Comparison of ENCODE assay signal across 8 cellular contexts in genomic region chr1:156503672-156504055, GRCh38. TPM values are rescaled to one million over a fixed set of nuclear protein-coding genes. Genes with fewer than 3 reads are reported as not detected.
DNase-seq lines count a peak whose midpoint lies in the region; ATAC-seq and TF ChIP-seq lines count a peak whose summit lies in the region.

No MANE protein-coding gene starts in this region.

- H3K36me3 Mint-ChIP-seq in activated CD8-positive, alpha-beta memory T cell treated with anti-CD3 and anti-CD28 coated beads, Interleukin-2, amount 10 ng/mL, durations not matched to agents 7 days and 5 days: peaks cover 4% of the 10 kb centered on the region

- peaks cover 68% of the 10 kb centered on the region for H3K4me1 Mint-ChIP-seq in activated CD8-positive, alpha-beta memory T cell treated with anti-CD3 and anti-CD28 coated beads, Interleukin-2, amount 10 ng/mL, durations not matched to agents 7 days and 5 days

- H3K4me3 Mint-ChIP-seq in activated CD8-positive, alpha-beta memory T cell treated with anti-CD3 and anti-CD28 coated beads, Interleukin-2, amount 10 ng/mL, durations not matched to agents 7 days and 5 days: no peak overlapping the region

- CTCF ChIA-PET in activated CD8-positive, alpha-beta memory T cell treated with anti-CD3 and anti-CD28 coated beads, Interleukin-2, amount 10 ng/mL, durations not matched to agents 7 days and 5 days (lab: Charles Lee): interaction anchor here (1.1 to 18.2 kb wide), 5 partner anchors 19 to 118 kb away, joined by 3 to 372 read pairs (median 5); partner anchors contain the start of genes IQGAP3 and NAXE

- peak overlapping the region; percentile 97 for H3K27ac Mint-ChIP-seq in activated CD8-positive, alpha-beta memory T cell treated with anti-CD3 and anti-CD28 coated beads, Interleukin-2, amount 10 ng/mL, durations not matched to agents 7 days and 5 days

- H3K9me3 ChIP-seq in adrenal gland (replicated peaks in 1 of 3) (no peaks in the 10 kb centered on the region), right lobe of liver (no peaks in the 10 kb centered on the region), thoracic aorta (no peaks in the 10 kb centered on the region)

- H3K36me3 ChIP-seq in adrenal gland (replicated peaks in 1 of 2): no peaks in the 10 kb centered on the region
- H3K36me3 ChIP-seq in right lobe of liver: no peaks in the 10 kb centered on the region
- no peaks in the 10 kb centered on the region for H3K36me3 ChIP-seq in thoracic aorta

- no peak for DNase-seq in activated CD8-positive, alpha-beta memory T cell treated with anti-CD3 and anti-CD28 coated beads, Interleukin-2, amount 10 ng/mL, durations not matched to agents 7 days and 5 days
- DNase-seq in activated CD8-positive, alpha-beta memory T cell treated with anti-CD3 and anti-CD28 coated beads for 24 hours: no peak
- DNase-seq in adrenal gland: no peak
- no peak for DNase-seq in right lobe of liver
- no peak for DNase-seq in thoracic aorta (ENCODE audit: low spot score)
- no peak for DNase-seq in Kasumi-1 (lab: John Stamatoyannopoulos, UW)
- DNase-seq in D341Med (ENCODE audit: low spot score): no peak
- DNase-seq in nucleus accumbens (lab: John Stamatoyannopoulos, UW): no peak

- no peak for ATAC-seq in activated CD8-positive, alpha-beta memory T cell treated with anti-CD3 and anti-CD28 coated beads, Interleukin-2, amount 10 ng/mL, durations not matched to agents 7 days and 5 days
- ATAC-seq in right lobe of liver (no peak), thoracic aorta (ENCODE audit: insufficient number of reproducible peaks, low FRiP score, low read depth) (no peak)

- intact Hi-C loops in adrenal gland (cut with DNase I): loop anchor here in 1 of 2 donors (5.0 kb wide), 1 partner anchor 46 kb away; no protein-coding TSS in a partner anchor
- intact Hi-C loops in right lobe of liver (cut with DNase I): no loop called here

- no peak for TF ChIP-seq CTCF in adrenal gland (IDR thresholded peaks at IDR 0.05)
- TF ChIP-seq CTCF in right lobe of liver (IDR thresholded peaks at IDR 0.05): no peak
- no peak for TF ChIP-seq CTCF in thoracic aorta (IDR thresholded peaks at IDR 0.05)

- H3K9me3 Mint-ChIP-seq in activated CD8-positive, alpha-beta memory T cell treated with anti-CD3 and anti-CD28 coated beads, Interleukin-2, amount 10 ng/mL, durations not matched to agents 7 days and 5 days (ENCODE audit: low read depth): no peaks in the 10 kb centered on the region

- H3K4me1 ChIP-seq in adrenal gland (replicated peaks in 1 of 2) (peaks cover 48 to 52% of the 10 kb centered on the region in 2 donors), right lobe of liver (peaks cover 0 to 28% (median 7%) of the 10 kb centered on the region in 4 donors), thoracic aorta (ENCODE audit: control insufficient read depth in 1 of 2, low read depth in 2 of 2) (peaks cover 34 to 58% of the 10 kb centered on the region in 2 donors)

- H3K4me3 ChIP-seq in adrenal gland: peak overlapping the region in 1 of 4 donors; percentile 41
- no peak overlapping the region for H3K4me3 ChIP-seq in right lobe of liver
- peak overlapping the region; percentile 87 for H3K4me3 ChIP-seq in thoracic aorta

- no peaks in the 10 kb centered on the region for H3K27me3 ChIP-seq in adrenal gland
- H3K27me3 ChIP-seq in right lobe of liver: no peaks in the 10 kb centered on the region
- no peaks in the 10 kb centered on the region for H3K27me3 ChIP-seq in thoracic aorta (replicated peaks; ENCODE audit: insufficient read depth)

- TF ChIP-seq POLR2A in adrenal gland (IDR thresholded peaks at IDR 0.05): no peak
- no peak for TF ChIP-seq POLR2A in right lobe of liver (IDR thresholded peaks at IDR 0.05)

- H3K27ac ChIP-seq in adrenal gland: peak overlapping the region; percentile 99 to 100 (median 100)
- peak overlapping the region; percentile 98 to 100 (median 100) for H3K27ac ChIP-seq in right lobe of liver
- peak overlapping the region; percentile 100 for H3K27ac ChIP-seq in thoracic aorta

- H3K27me3 Mint-ChIP-seq in activated CD8-positive, alpha-beta memory T cell treated with anti-CD3 and anti-CD28 coated beads, Interleukin-2, amount 10 ng/mL, durations not matched to agents 7 days and 5 days: no peaks in the 10 kb centered on the region

- WGBS in adrenal gland, 4 donors: 68 to 82% (median 70%) methylated on average over 2 of the region's 2 CpGs
- WGBS in right lobe of liver (ENCODE audit: insufficient coverage, low coverage, low lambda C conversion rate, missing lambda C conversion rate): 76% methylated on average over 2 of the region's 2 CpGs

RNA-seq across cellular contexts. Expression of gene MEF2D, which starts 3.1 kb away (rescaled TPM):
- total RNA-seq in activated CD8-positive, alpha-beta memory T cell treated with anti-CD3 and anti-CD28 coated beads, Interleukin-2, amount 10 ng/mL, durations not matched to agents 7 days and 5 days: 10 to 100 TPM; 57.1 to 63.1 TPM
- 10 to 100 TPM; 28.1 to 89.9 (median 74.6) TPM for total RNA-seq in adrenal gland
- 10 to 100 TPM; 29.1 to 37.4 (median 35.3) TPM for polyA plus RNA-seq in adrenal gland
- total RNA-seq in right lobe of liver: 10 to 100 TPM; 13.3 to 17.1 (median 15.0) TPM
- total RNA-seq in thoracic aorta: 100 to 1,000 TPM in 1 of 2 donors, 10 to 100 TPM in 1; 76.1 to 101 TPM
